In genomic region chr4:146428298-146428697, GRCh38 we compare ENCODE assay signal across 17 cellular contexts.
"Had no signal": no experiment of that assay in that cellular context is flagged by ENCODE, and none has a peak within 500 bp of the region (broad histone marks: within the 10 kb centered on the region; RNA-seq: fewer than 3 reads in every experiment).

No MANE protein-coding gene starts in this region.

- DNase-seq: activated CD4-positive, CD25-positive, alpha-beta regulatory T cell treated with anti-CD3 and anti-CD28 coated beads, Interleukin-2, amount 50 U/mL, for 72 hours; activated CD8-positive, alpha-beta memory T cell treated with anti-CD3 and anti-CD28 coated beads for 24 hours; activated CD8-positive, alpha-beta memory T cell treated with anti-CD3 and anti-CD28 coated beads, Interleukin-2, amount 50 U/mL, for 48 hours; activated gamma-delta T cell; cortex of kidney; heart left ventricle; left ventricle myocardium superior; naive B cell; psoas muscle; right cardiac atrium; stimulated activated CD4-positive, alpha-beta T cell treated with anti-CD3 and anti-CD28 coated beads, Interleukin-15, amount 100 ng/mL, for 24 hours; stimulated activated CD4-positive, alpha-beta T cell treated with anti-CD3 and anti-CD28 coated beads, Interleukin-2, amount 100 ng/mL, for 48 hours; transverse colon had no signal

- H3K27me3 ChIP-seq: ascending aorta, breast epithelium, heart left ventricle, transverse colon had no signal

- ATAC-seq: heart left ventricle, left ventricle myocardium superior, right cardiac atrium had no signal

- H3K27ac ChIP-seq: ascending aorta, breast epithelium, heart left ventricle, psoas muscle, skin epidermis, transverse colon, VCaP had no signal

- H3K36me3 ChIP-seq: ascending aorta, breast epithelium, heart left ventricle, transverse colon had no signal

- H3K9me3 ChIP-seq: ascending aorta, breast epithelium, heart left ventricle, psoas muscle, transverse colon had no signal

- H3K4me3 ChIP-seq: ascending aorta, breast epithelium, heart left ventricle, psoas muscle, skin epidermis, transverse colon had no signal

- H3K4me1 ChIP-seq: ascending aorta, breast epithelium, heart left ventricle, psoas muscle, transverse colon had no signal
